23 cellular contexts compared by ENCODE assay signal in genomic region chr2:3503046-3503445, GRCh38.
"Had no signal": no experiment of that assay in that cellular context is flagged by ENCODE, and none has a peak within 500 bp of the region (broad histone marks: within the 10 kb centered on the region; RNA-seq: fewer than 3 reads in every experiment).

No MANE protein-coding gene starts in this region.

- H3K4me3 Mint-ChIP-seq: activated CD4-positive, alpha-beta T cell treated with anti-CD3 and anti-CD28 coated beads for 36 hours; activated naive CD8-positive, alpha-beta T cell; activated T-cell treated with anti-CD3 and anti-CD28 coated beads, Interleukin-2, amount 50 U/mL, for 4 hours; central memory CD8-positive, alpha-beta T cell; naive thymus-derived CD4-positive, alpha-beta T cell had no signal

- H3K4me3 ChIP-seq: adrenal gland, ascending aorta, lung, pancreas, psoas muscle, right atrium auricular region, upper lobe of left lung had no signal

- H3K27me3 Mint-ChIP-seq: activated CD4-positive, alpha-beta T cell treated with anti-CD3 and anti-CD28 coated beads for 36 hours; activated naive CD8-positive, alpha-beta T cell; central memory CD8-positive, alpha-beta T cell; naive thymus-derived CD4-positive, alpha-beta T cell had no signal

- H3K4me1 ChIP-seq: ascending aorta, upper lobe of left lung had no signal

- H3K27ac ChIP-seq: adrenal gland, ascending aorta, brain microvascular endothelial cell, epithelial cell of prostate, neutrophil, pancreas, psoas muscle, right atrium auricular region, upper lobe of left lung had no signal

- FAIRE-seq: pancreas had no signal

- H3K4me1 Mint-ChIP-seq: activated CD4-positive, alpha-beta T cell treated with anti-CD3 and anti-CD28 coated beads for 36 hours; central memory CD8-positive, alpha-beta T cell had no signal

- ATAC-seq: activated CD4-positive, alpha-beta T cell treated with anti-CD3 and anti-CD28 coated beads for 36 hours; activated T-cell treated with anti-CD3 and anti-CD28 coated beads, Interleukin-2, amount 50 U/mL, for 4 hours; pancreas; psoas muscle; stimulated activated naive CD8-positive, alpha-beta T cell treated with anti-CD3 and anti-CD28 coated beads, Interleukin-15, Interleukin-2, amounts not matched to agents 100 U/mL and 50 U/mL, for 24 hours had no signal

- H3K27me3 ChIP-seq: adrenal gland, ascending aorta, brain microvascular endothelial cell, neutrophil, pancreas, right atrium auricular region, upper lobe of left lung had no signal

- DNase-seq: activated CD4-positive, alpha-beta T cell treated with anti-CD3 and anti-CD28 coated beads for 36 hours; activated CD4-positive, alpha-beta T cell treated with anti-CD3 and anti-CD28 coated beads, Interleukin-2, amount 50 U/mL, for 4 hours; activated CD8-positive, alpha-beta memory T cell treated with anti-CD3 and anti-CD28 coated beads, Interleukin-2, amount 50 U/mL, for 48 hours; activated naive CD4-positive, alpha-beta T cell; activated T-cell treated with anti-CD3 and anti-CD28 coated beads, Interleukin-2, amount 50 U/mL, for 4 hours; brain microvascular endothelial cell; cortex of kidney; naive thymus-derived CD4-positive, alpha-beta T cell; pancreas; psoas muscle; stimulated activated CD4-positive, alpha-beta T cell treated with anti-CD3 and anti-CD28 coated beads, Interleukin-4, amount 100 ng/mL, for 4 hours; stimulated activated naive CD8-positive, alpha-beta T cell treated with anti-CD3 and anti-CD28 coated beads, Interleukin-15, Interleukin-2, amounts not matched to agents 100 U/mL and 50 U/mL, for 24 hours; T-helper 9 cell; upper lobe of left lung had no signal

- H3K9me3 Mint-ChIP-seq: activated T-cell treated with anti-CD3 and anti-CD28 coated beads, Interleukin-2, amount 50 U/mL, for 4 hours; activated T-helper 2 cell treated with anti-CD3 and anti-CD28 coated beads, Interferon-gamma antibody, Interleukin-2, Interleukin-4, amounts not matched to agents 10 μg/mL and 5 μg/mL and 100 μg/mL, durations not matched to agents 14 hours and 24 hours and 36 hours; central memory CD8-positive, alpha-beta T cell had no signal

- H3K27ac Mint-ChIP-seq: activated CD4-positive, alpha-beta T cell treated with anti-CD3 and anti-CD28 coated beads for 36 hours; activated naive CD8-positive, alpha-beta T cell; activated T-helper 2 cell treated with anti-CD3 and anti-CD28 coated beads, Interferon-gamma antibody, Interleukin-2, Interleukin-4, amounts not matched to agents 10 μg/mL and 5 μg/mL and 100 μg/mL, durations not matched to agents 14 hours and 24 hours and 36 hours had no signal
